Comparison of ENCODE assay signal across 2 cellular contexts in the genomic region with DNA sequence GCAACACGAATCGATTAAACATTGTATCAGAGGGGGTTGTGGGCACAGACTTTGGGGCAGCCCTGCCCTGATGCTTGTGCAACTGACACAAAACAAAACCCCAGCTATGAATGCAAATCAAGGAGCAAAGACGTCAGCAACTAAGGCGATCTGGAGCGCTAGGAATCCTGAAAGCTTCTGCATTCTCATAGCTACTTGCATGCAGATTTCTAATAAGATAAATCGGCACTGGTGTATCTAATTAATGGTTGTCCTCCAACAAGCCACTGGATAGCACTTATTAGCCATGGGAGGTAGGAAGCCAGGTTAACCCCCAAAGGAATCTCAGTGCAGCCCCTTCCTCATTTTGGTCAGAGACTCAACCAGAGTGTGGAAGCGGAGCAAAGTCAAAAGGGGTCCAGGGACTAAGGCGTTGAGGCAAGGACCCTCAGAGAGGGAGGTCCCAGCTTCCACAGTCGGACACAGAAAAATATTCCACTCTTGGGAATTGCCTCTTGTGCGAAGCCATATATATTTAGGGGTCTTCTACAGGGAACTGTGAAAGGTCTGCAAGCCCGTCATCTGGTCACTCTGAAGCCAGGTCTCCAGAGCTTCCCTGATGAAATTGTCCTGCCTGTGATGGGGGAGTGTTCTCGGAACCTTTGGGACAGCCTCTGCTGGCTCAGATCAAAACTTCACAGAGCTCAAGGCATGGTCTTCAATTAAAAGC.
TF ChIP-seq lines count a peak whose summit lies in the region.

No MANE protein-coding gene starts in this region.

TF ChIP-seq in A549, 52 proteins besides CTCF, POLR2A, EP300 and RAD21 (continued from another document):
- TF ChIP-seq, protein P1, sequence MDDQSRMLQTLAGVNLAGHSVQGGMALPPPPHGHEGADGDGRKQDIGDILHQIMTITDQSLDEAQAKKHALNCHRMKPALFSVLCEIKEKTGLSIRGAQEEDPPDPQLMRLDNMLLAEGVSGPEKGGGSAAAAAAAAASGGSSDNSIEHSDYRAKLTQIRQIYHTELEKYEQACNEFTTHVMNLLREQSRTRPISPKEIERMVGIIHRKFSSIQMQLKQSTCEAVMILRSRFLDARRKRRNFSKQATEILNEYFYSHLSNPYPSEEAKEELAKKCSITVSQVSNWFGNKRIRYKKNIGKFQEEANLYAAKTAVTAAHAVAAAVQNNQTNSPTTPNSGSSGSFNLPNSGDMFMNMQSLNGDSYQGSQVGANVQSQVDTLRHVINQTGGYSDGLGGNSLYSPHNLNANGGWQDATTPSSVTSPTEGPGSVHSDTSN (IDR thresholded peaks at IDR 0.05): 0 out of 2 replicates have a peak, but pooled peaks have one; percentile 47
- TF ChIP-seq CHD2 (IDR thresholded peaks at IDR 0.05; ENCODE audit: low read length, partially characterized antibody): no peak
- TF ChIP-seq, protein P2, sequence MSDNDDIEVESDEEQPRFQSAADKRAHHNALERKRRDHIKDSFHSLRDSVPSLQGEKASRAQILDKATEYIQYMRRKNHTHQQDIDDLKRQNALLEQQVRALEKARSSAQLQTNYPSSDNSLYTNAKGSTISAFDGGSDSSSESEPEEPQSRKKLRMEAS (IDR thresholded peaks at IDR 0.05): peak; percentile 12; the same call in 1 of the 2 replicates
- TF ChIP-seq, protein P3, sequence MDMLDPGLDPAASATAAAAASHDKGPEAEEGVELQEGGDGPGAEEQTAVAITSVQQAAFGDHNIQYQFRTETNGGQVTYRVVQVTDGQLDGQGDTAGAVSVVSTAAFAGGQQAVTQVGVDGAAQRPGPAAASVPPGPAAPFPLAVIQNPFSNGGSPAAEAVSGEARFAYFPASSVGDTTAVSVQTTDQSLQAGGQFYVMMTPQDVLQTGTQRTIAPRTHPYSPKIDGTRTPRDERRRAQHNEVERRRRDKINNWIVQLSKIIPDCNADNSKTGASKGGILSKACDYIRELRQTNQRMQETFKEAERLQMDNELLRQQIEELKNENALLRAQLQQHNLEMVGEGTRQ (IDR thresholded peaks at IDR 0.05): no peak
- TF ChIP-seq JUN (IDR thresholded peaks at IDR 0.05): no peak; a peak in 1 of 5 replicates
- peak; percentile 56 to 89; a peak in 3 of 4 replicates for TF ChIP-seq CEBPB (IDR thresholded peaks at IDR 0.05)
- TF ChIP-seq, protein P4, sequence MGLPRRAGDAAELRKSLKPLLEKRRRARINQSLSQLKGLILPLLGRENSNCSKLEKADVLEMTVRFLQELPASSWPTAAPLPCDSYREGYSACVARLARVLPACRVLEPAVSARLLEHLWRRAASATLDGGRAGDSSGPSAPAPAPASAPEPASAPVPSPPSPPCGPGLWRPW (IDR thresholded peaks at IDR 0.05): no peak
- TF ChIP-seq BHLHE40 (IDR thresholded peaks at IDR 0.05; ENCODE audit: low read depth, low read length): no peak
- 0 out of 2 replicates have a peak, but pooled peaks have one; percentile 52 for TF ChIP-seq ZSCAN20 (CRISPR knock-in tag; IDR thresholded peaks at IDR 0.05)
- TF ChIP-seq, protein P5, sequence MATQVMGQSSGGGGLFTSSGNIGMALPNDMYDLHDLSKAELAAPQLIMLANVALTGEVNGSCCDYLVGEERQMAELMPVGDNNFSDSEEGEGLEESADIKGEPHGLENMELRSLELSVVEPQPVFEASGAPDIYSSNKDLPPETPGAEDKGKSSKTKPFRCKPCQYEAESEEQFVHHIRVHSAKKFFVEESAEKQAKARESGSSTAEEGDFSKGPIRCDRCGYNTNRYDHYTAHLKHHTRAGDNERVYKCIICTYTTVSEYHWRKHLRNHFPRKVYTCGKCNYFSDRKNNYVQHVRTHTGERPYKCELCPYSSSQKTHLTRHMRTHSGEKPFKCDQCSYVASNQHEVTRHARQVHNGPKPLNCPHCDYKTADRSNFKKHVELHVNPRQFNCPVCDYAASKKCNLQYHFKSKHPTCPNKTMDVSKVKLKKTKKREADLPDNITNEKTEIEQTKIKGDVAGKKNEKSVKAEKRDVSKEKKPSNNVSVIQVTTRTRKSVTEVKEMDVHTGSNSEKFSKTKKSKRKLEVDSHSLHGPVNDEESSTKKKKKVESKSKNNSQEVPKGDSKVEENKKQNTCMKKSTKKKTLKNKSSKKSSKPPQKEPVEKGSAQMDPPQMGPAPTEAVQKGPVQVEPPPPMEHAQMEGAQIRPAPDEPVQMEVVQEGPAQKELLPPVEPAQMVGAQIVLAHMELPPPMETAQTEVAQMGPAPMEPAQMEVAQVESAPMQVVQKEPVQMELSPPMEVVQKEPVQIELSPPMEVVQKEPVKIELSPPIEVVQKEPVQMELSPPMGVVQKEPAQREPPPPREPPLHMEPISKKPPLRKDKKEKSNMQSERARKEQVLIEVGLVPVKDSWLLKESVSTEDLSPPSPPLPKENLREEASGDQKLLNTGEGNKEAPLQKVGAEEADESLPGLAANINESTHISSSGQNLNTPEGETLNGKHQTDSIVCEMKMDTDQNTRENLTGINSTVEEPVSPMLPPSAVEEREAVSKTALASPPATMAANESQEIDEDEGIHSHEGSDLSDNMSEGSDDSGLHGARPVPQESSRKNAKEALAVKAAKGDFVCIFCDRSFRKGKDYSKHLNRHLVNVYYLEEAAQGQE (IDR thresholded peaks at IDR 0.05): no peak

TF ChIP-seq in H1, 55 proteins besides CTCF, POLR2A, EP300 and RAD21 (continued from another document):
- TF ChIP-seq RNF2 (IDR thresholded peaks at IDR 0.05; ENCODE audit: borderline replicate concordance, low read depth, low read length, missing control alignments, poor library complexity, severe bottlenecking) (peak; percentile 66), HDAC2 (IDR thresholded peaks at IDR 0.05; ENCODE audit: borderline replicate concordance in 1 of 2, low read depth in 2 of 2, low read length in 2 of 2) (no peak), EZH2 (IDR thresholded peaks at IDR 0.05; ENCODE audit: low read depth, low read length, severe bottlenecking) (peak; percentile 57), TBP (IDR thresholded peaks at IDR 0.05; ENCODE audit: low read depth, low read length) (no peak)
